ENCODE assay signal across 9 cellular contexts in the genomic region with DNA sequence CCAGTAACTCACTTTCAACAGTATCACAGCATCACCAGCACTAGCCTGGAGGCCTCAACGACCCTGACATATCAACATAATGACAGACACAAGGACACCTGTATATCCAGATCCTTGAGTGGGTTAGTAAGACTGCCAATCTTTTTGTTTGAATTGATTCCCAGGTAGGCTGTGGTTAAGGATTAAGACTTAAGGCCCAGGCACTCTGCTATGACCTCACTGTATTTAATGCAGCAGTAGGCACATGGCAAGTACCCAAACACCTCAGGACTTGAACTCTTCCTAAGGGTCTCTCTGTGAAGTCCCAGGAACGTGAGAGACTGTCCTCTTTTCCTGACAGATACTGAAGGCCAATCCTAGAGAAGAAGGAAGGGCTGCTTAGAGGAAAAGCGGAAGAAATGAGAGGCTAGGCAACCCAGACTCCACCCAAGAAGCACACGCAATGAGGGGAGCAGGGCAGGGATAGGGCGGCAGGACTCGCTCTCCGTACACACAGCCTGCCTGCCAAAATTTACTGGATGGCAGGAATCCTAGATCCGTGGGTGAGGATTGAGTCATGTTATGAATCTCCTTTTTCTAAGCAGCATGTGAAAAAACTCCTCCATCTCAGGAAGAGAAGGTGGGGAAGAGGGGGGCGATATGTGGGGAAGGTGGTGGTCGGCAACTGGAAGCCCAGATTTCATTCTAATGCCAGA.
A peak's percentile ranks its signal among the peaks of the same experiment; 100 is the strongest.
DNase-seq lines count a peak whose midpoint lies in the region; TF ChIP-seq lines count a peak whose summit lies in the region.
"Had no signal": no experiment of that assay in that cellular context is flagged by ENCODE, and none has a peak within 500 bp of the region (broad histone marks: within the 10 kb centered on the region; RNA-seq: fewer than 3 reads in every experiment).

No MANE protein-coding gene starts in this region.

- no peaks in the 10 kb centered on the region for H3K79me2 ChIP-seq in Karpas-422 (ENCODE audit: low read length)
- no peaks in the 10 kb centered on the region for H3K79me2 ChIP-seq in MM.1S (ENCODE audit: low read length)

- H3K27me3 ChIP-seq in MG63: no peaks in the 10 kb centered on the region
- H3K27me3 ChIP-seq in testis: no peaks in the 10 kb centered on the region
- no peaks in the 10 kb centered on the region for H3K27me3 ChIP-seq in Karpas-422 (ENCODE audit: low read length)
- no peaks in the 10 kb centered on the region for H3K27me3 ChIP-seq in MM.1S (replicated peaks; ENCODE audit: insufficient read depth, low read length)

- TF ChIP-seq POLR2A in lower leg skin (IDR thresholded peaks at IDR 0.05) (no peak), testis (IDR thresholded peaks at IDR 0.05) (no peak)

- intact Hi-C loops in lower leg skin (cut with DNase I; ENCODE audit: low total_unique reads) (no loop called here), testis (cut with DNase I; ENCODE audit: low total_unique reads) (no loop called here)

- H3K9me2 ChIP-seq in Karpas-422 (replicated peaks; ENCODE audit: insufficient read depth, low read length): no peaks in the 10 kb centered on the region
- no peaks in the 10 kb centered on the region for H3K9me2 ChIP-seq in MM.1S (replicated peaks; ENCODE audit: insufficient read depth, low read length)

- TF ChIP-seq CTCF in lower leg skin (IDR thresholded peaks at IDR 0.05) (no peak), testis (IDR thresholded peaks at IDR 0.05) (no peak), MM.1S (IDR thresholded peaks at IDR 0.05; ENCODE audit: low read length) (no peak)

- H3K36me3 ChIP-seq in MG63 (peaks cover 3% of the 10 kb centered on the region; the same call in 1 of the 2 replicates), testis (ENCODE audit: low read depth, missing control alignments) (no peaks in the 10 kb centered on the region), Karpas-422 (ENCODE audit: insufficient read depth, low read length) (no peaks in the 10 kb centered on the region), MM.1S (replicated peaks; ENCODE audit: insufficient read depth, low read length) (no peaks in the 10 kb centered on the region)

- H3K4me2 ChIP-seq in Karpas-422 (ENCODE audit: low read depth, low read length, poor library complexity, severe bottlenecking) (no peak overlapping the region), MM.1S (ENCODE audit: low read depth, low read length) (no peak overlapping the region)

- 21 to 31% methylated on average over 10 of the region's 10 CpGs for WGBS in lower leg skin, 2 donors
- 32 to 44% methylated on average over 10 of the region's 10 CpGs for WGBS in testis, 2 donors

- H3K4me1 ChIP-seq in testis (peaks cover 17% of the 10 kb centered on the region), Karpas-422 (ENCODE audit: low read length) (no peaks in the 10 kb centered on the region), MM.1S (ENCODE audit: low read length) (peaks cover 5% of the 10 kb centered on the region; the same call in 1 of the 2 replicates)

- H3K27ac ChIP-seq in testis (no peak overlapping the region), Karpas-422 (ENCODE audit: low read length) (no peak overlapping the region), MM.1S (ENCODE audit: low read length) (no peak overlapping the region)

- H3F3A ChIP-seq in MM.1S (ENCODE audit: insufficient read depth, low read length): no peaks in the 10 kb centered on the region

- H3K9ac ChIP-seq in Karpas-422 (ENCODE audit: low read length) (no peak overlapping the region), MM.1S (ENCODE audit: low read length) (no peak overlapping the region)

- H2AFZ ChIP-seq in Karpas-422 (ENCODE audit: low read length) (no peak overlapping the region), MM.1S (ENCODE audit: low read length) (no peak overlapping the region)

- H3K9me3 ChIP-seq in MG63: no peaks in the 10 kb centered on the region
- H3K9me3 ChIP-seq in testis: no peaks in the 10 kb centered on the region
- no peaks in the 10 kb centered on the region for H3K9me3 ChIP-seq in Karpas-422 (ENCODE audit: low read length)
- H3K9me3 ChIP-seq in MM.1S (replicated peaks; ENCODE audit: insufficient read depth, low read length): no peaks in the 10 kb centered on the region

- peak; percentile 97 for DNase-seq in MG63
- DNase-seq in cerebellar nuclear complex (lab: John Stamatoyannopoulos, UW): peak; percentile 53 to 79
- peak; percentile 58 to 91 for DNase-seq in lower leg skin (ENCODE audit: low spot score in 2 of 2)
- DNase-seq in testis: peak; percentile 59
- DNase-seq in Karpas-422: no peak
- DNase-seq in MM.1S: no peak
- no peak for DNase-seq in CD1c-positive myeloid dendritic cell (ENCODE audit: extremely low spot score)
- no peak for DNase-seq in NCI-H774 (lab: John Stamatoyannopoulos, UW)
- DNase-seq: naive B cell had no signal

- 0 out of 2 replicates have a peak overlapping the region, but pooled peaks have one; percentile 3 for H3K4me3 ChIP-seq in MG63
- no peak overlapping the region for H3K4me3 ChIP-seq in lower leg skin (ENCODE audit: low read depth, poor library complexity, severe bottlenecking)
- no peak overlapping the region for H3K4me3 ChIP-seq in testis
- no peak overlapping the region for H3K4me3 ChIP-seq in Karpas-422 (ENCODE audit: low read length)
- H3K4me3 ChIP-seq in MM.1S (ENCODE audit: low read length): no peak overlapping the region

- H4K20me1 ChIP-seq in Karpas-422 (ENCODE audit: insufficient read depth, low read depth, low read length) (peaks cover 17% of the 10 kb centered on the region; the same call in 1 of the 2 replicates), MM.1S (ENCODE audit: insufficient read depth, low read length) (no peaks in the 10 kb centered on the region)

Comparison
In these comparisons a context has a peak if more than half of its experiments do, and no peak if none do; other contexts are left out.
1. DNase-seq: peak in MG63 (single experiment), cerebellar nuclear complex (2 of 2), lower leg skin (2 of 2) and testis (single experiment); none in Karpas-422 (single experiment), MM.1S (single experiment), CD1c-positive myeloid dendritic cell (single experiment) and NCI-H774 (single experiment).